In the genomic region with DNA sequence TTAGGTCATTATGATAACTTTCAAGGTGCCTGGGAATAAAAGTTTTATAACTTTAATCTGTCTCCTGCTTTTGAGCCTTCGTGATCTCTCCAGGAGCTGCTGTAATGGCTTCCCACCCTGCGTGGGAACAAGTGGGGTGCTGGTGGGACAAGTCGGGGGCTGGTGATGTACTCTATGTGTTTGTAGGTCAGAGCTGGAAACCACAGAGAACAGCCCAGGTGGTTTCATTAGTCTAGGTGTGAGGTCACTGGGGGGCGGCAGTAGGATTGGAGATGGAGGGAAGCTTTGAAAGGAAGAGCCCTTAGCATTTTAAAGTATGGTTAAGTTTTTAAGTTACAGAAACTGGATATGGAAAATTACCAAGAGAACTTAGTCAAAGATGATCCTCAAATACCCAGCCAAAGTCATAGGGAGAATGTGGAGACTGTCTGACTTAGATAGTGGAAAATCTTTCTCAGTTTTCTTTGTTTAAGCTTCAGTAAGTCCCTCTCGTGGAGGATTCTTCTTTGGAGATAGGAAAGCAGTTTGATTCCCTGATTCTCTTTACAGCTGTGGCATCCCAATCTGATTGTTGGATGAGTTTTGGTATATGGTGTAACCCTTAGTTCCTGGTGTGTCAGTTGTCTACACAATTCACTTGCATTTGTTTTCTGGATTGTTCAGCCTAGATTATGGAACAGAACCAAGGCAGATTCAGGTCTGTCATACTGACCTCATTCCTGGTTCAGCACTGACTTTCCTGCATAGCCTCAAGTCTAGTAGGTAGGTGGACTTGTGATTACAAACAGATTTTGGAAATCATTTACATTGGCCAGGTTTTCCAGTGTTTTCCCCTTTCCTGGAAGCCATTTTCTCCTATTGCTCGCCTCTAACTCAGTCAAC, we compare ENCODE assay signal across 9 cellular contexts.
DNase-seq lines count a peak whose midpoint lies in the region; ATAC-seq, FAIRE-seq and TF ChIP-seq lines count a peak whose summit lies in the region.
"Had no signal": no experiment of that assay in that cellular context is flagged by ENCODE, and none has a peak within 500 bp of the region (broad histone marks: within the 10 kb centered on the region; RNA-seq: fewer than 3 reads in every experiment).

No MANE protein-coding gene starts in this region.

- H3K9me3 Mint-ChIP-seq in endodermal cell: no peaks in the 10 kb centered on the region
- H3K9me3 Mint-ChIP-seq in stimulated activated effector memory CD8-positive, alpha-beta T cell treated with anti-CD3 and anti-CD28 coated beads, Interleukin-12 subunit alpha, Interleukin-12 subunit beta, amount 100 ng/mL, for 72 hours: no peaks in the 10 kb centered on the region
- H3K9me3 Mint-ChIP-seq: activated T-helper 1 cell treated with anti-CD3 and anti-CD28 coated beads, Interleukin-12 subunit alpha, Interleukin-12 subunit beta, Interleukin-2, Interleukin-4 antibody, amounts not matched to agents 30 ng/mL and 10 ng/mL and 1 ng/mL, durations not matched to agents 14 hours and 24 hours and 36 hours had no signal

- H3K4me3 ChIP-seq in endodermal cell (ENCODE audit: low read length): no peak overlapping the region

- no peak for FAIRE-seq in D721Med (lab: Jason Lieb, UNC)

- TF ChIP-seq CTCF in endodermal cell (conservative IDR thresholded peaks at IDR 0.05) (no peak), D721Med (IDR thresholded peaks at IDR 0.05; ENCODE audit: insufficient read depth, missing control alignments) (no peak)

- H3K36me3 ChIP-seq in endodermal cell (ENCODE audit: control insufficient read depth, insufficient read depth, low read length): peaks cover 39% of the 10 kb centered on the region

- no peaks in the 10 kb centered on the region for H3K27me3 ChIP-seq in endodermal cell (ENCODE audit: control insufficient read depth, insufficient read depth, low read length, poor library complexity, severe bottlenecking)

- CTCF ChIA-PET in HEK293T (lab: Yijun Ruan, JAX): no interaction called here

- peaks cover 12% of the 10 kb centered on the region for H3K36me3 Mint-ChIP-seq in endodermal cell (ENCODE audit: low read depth)
- H3K36me3 Mint-ChIP-seq in stimulated activated effector memory CD8-positive, alpha-beta T cell treated with anti-CD3 and anti-CD28 coated beads, Interleukin-12 subunit alpha, Interleukin-12 subunit beta, amount 100 ng/mL, for 72 hours: peaks cover 6% of the 10 kb centered on the region

- peaks cover 67% of the 10 kb centered on the region for H3K4me1 Mint-ChIP-seq in endodermal cell
- H3K4me1 Mint-ChIP-seq in stimulated activated effector memory CD8-positive, alpha-beta T cell treated with anti-CD3 and anti-CD28 coated beads, Interleukin-12 subunit alpha, Interleukin-12 subunit beta, amount 100 ng/mL, for 72 hours: peaks cover 45% of the 10 kb centered on the region

- ATAC-seq in GM19372 (IDR thresholded peaks at IDR 0.05; ENCODE audit: low read depth, unreplicated experiment): peak; percentile 61
- peak; percentile 77 for ATAC-seq in HG03066 (IDR thresholded peaks at IDR 0.05; ENCODE audit: low read depth, unreplicated experiment)
- peak; percentile 50 for ATAC-seq in stimulated activated effector memory CD8-positive, alpha-beta T cell treated with anti-CD3 and anti-CD28 coated beads, Interleukin-12 subunit alpha, Interleukin-12 subunit beta, amount 100 ng/mL, for 72 hours

- no peaks in the 10 kb centered on the region for H3K27me3 Mint-ChIP-seq in endodermal cell (ENCODE audit: insufficient read depth)

- POLR2A ChIA-PET in HEK293T (lab: Yijun Ruan, JAX): no interaction called here

- H3K9ac ChIP-seq in endodermal cell (ENCODE audit: extremely low read depth, low read length, poor library complexity, severe bottlenecking): no peak overlapping the region

- no peaks in the 10 kb centered on the region for H3K9me3 ChIP-seq in endodermal cell (ENCODE audit: control insufficient read depth, low read length)

- peak overlapping the region; percentile 73 for H3K27ac Mint-ChIP-seq in endodermal cell
- H3K27ac Mint-ChIP-seq in stimulated activated effector memory CD8-positive, alpha-beta T cell treated with anti-CD3 and anti-CD28 coated beads, Interleukin-12 subunit alpha, Interleukin-12 subunit beta, amount 100 ng/mL, for 72 hours: peak overlapping the region; percentile 51
- H3K27ac Mint-ChIP-seq: activated T-helper 1 cell treated with anti-CD3 and anti-CD28 coated beads, Interleukin-12 subunit alpha, Interleukin-12 subunit beta, Interleukin-2, Interleukin-4 antibody, amounts not matched to agents 30 ng/mL and 10 ng/mL and 1 ng/mL, durations not matched to agents 14 hours and 24 hours and 36 hours had no signal

- DNase-seq in endodermal cell (peak; percentile 60), SW480 (ENCODE audit: low spot score) (no peak), HEK293T (ENCODE audit: extremely low spot score) (no peak), D721Med (ENCODE audit: insufficient read length, low spot score) (no peak)
- no peak for DNase-seq in stimulated activated effector memory CD8-positive, alpha-beta T cell treated with anti-CD3 and anti-CD28 coated beads, Interleukin-12 subunit alpha, Interleukin-12 subunit beta, amount 100 ng/mL, for 72 hours (ENCODE audit: low spot score in 2 of 2)
- DNase-seq in activated CD4-positive, alpha-beta T cell treated with anti-CD3 and anti-CD28 coated beads, Interleukin-2, amount 50 U/mL, for 1 hour: no peak

- no peak overlapping the region for H3K27ac ChIP-seq in endodermal cell (ENCODE audit: low read depth, low read length)

- no peak overlapping the region for H3K4me3 Mint-ChIP-seq in endodermal cell
- no peak overlapping the region for H3K4me3 Mint-ChIP-seq in stimulated activated effector memory CD8-positive, alpha-beta T cell treated with anti-CD3 and anti-CD28 coated beads, Interleukin-12 subunit alpha, Interleukin-12 subunit beta, amount 100 ng/mL, for 72 hours
- H3K4me3 Mint-ChIP-seq: activated T-helper 1 cell treated with anti-CD3 and anti-CD28 coated beads, Interleukin-12 subunit alpha, Interleukin-12 subunit beta, Interleukin-2, Interleukin-4 antibody, amounts not matched to agents 30 ng/mL and 10 ng/mL and 1 ng/mL, durations not matched to agents 14 hours and 24 hours and 36 hours had no signal

- WGBS in endodermal cell (ENCODE audit: insufficient coverage in 1 of 2, insufficient read length in 1 of 2), 2 experiments: 81 to 86% methylated on average over 4 to 6 of the region's 6 CpGs

- H3K4me1 ChIP-seq in endodermal cell (ENCODE audit: control insufficient read depth, insufficient read depth, low read length): peaks cover 23% of the 10 kb centered on the region

TF ChIP-seq in HEK293T, 16 proteins besides CTCF, POLR2A, EP300 and RAD21:
- TF ChIP-seq LEF1 (IDR thresholded peaks at IDR 0.05; ENCODE audit: borderline replicate concordance) (no peak), ELF4 (IDR thresholded peaks at IDR 0.05) (no peak), L3MBTL2 (conservative IDR thresholded peaks at IDR 0.05) (no peak), CTBP1 (IDR thresholded peaks at IDR 0.05; ENCODE audit: borderline replicate concordance) (no peak), NFRKB (IDR thresholded peaks at IDR 0.05) (no peak), FOXK2 (IDR thresholded peaks at IDR 0.05) (no peak), ZNF384 (IDR thresholded peaks at IDR 0.05) (no peak), TARDBP (IDR thresholded peaks at IDR 0.05) (no peak)
- TF ChIP-seq, protein P1, sequence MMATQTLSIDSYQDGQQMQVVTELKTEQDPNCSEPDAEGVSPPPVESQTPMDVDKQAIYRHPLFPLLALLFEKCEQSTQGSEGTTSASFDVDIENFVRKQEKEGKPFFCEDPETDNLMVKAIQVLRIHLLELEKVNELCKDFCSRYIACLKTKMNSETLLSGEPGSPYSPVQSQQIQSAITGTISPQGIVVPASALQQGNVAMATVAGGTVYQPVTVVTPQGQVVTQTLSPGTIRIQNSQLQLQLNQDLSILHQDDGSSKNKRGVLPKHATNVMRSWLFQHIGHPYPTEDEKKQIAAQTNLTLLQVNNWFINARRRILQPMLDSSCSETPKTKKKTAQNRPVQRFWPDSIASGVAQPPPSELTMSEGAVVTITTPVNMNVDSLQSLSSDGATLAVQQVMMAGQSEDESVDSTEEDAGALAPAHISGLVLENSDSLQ (IDR thresholded peaks at IDR 0.05): no peak
